ENCODE assay signal across 9 cellular contexts in genomic region chr9:130039504-130040147, GRCh38. TPM values are rescaled to one million over a fixed set of nuclear protein-coding genes. Genes with fewer than 3 reads are reported as not detected.
DNase-seq lines count a peak whose midpoint lies in the region; ATAC-seq, FAIRE-seq and TF ChIP-seq lines count a peak whose summit lies in the region.
"Had no signal": no experiment of that assay in that cellular context is flagged by ENCODE, and none has a peak within 500 bp of the region (broad histone marks: within the 10 kb centered on the region; RNA-seq: fewer than 3 reads in every experiment).

No MANE protein-coding gene starts in this region.

- H3K4me3 ChIP-seq in mesenchymal stem cell (ENCODE audit: insufficient read depth in 1 of 2, low read depth in 1 of 2, low read length in 2 of 2): no peak overlapping the region
- no peak overlapping the region for H3K4me3 ChIP-seq in pancreas

- H3K9me3 Mint-ChIP-seq in CD4-positive, alpha-beta T cell: no peaks in the 10 kb centered on the region
- H3K9me3 Mint-ChIP-seq in T-cell: no peaks in the 10 kb centered on the region

- no peak for DNase-seq in CD4-positive, alpha-beta T cell
- DNase-seq in T-cell: peak in 1 of 34 experiments; percentile 6
- peak; percentile 24 for DNase-seq in left kidney (ENCODE audit: low read depth, low spot score)
- no peak for DNase-seq in NCI-H1417 treated with DMSO at 0.1 percent for 48 hours (lab: John Stamatoyannopoulos, UW)
- no peak for DNase-seq in mesenchymal stem cell
- no peak for DNase-seq in NCI-H524 treated with DMSO at 0.1 percent for 48 hours (lab: John Stamatoyannopoulos, UW)
- DNase-seq in pancreas: no peak

- no peak overlapping the region for H3K4me2 ChIP-seq in mesenchymal stem cell (ENCODE audit: low read length, poor library complexity, severe bottlenecking)

- peaks cover 13% of the 10 kb centered on the region for H3K79me1 ChIP-seq in mesenchymal stem cell (replicated peaks; ENCODE audit: low read length, poor library complexity, severe bottlenecking)

- H3K4me1 ChIP-seq in mesenchymal stem cell (ENCODE audit: control insufficient read depth, insufficient read depth, low read depth, low read length) (peaks cover 14% of the 10 kb centered on the region), pancreas (peaks cover 4 to 13% (median 9%) of the 10 kb centered on the region in 3 donors)
- H3K4me1 ChIP-seq: parathyroid adenoma had no signal

- no peak overlapping the region for H2BK15ac ChIP-seq in mesenchymal stem cell (ENCODE audit: low read depth, poor library complexity, severe bottlenecking)

- peaks cover 54% of the 10 kb centered on the region for H3K36me3 Mint-ChIP-seq in CD4-positive, alpha-beta T cell (ENCODE audit: low read depth)
- peaks cover 8% of the 10 kb centered on the region for H3K36me3 Mint-ChIP-seq in T-cell

- peak overlapping the region; percentile 99 for H3K27ac Mint-ChIP-seq in CD4-positive, alpha-beta T cell
- peak overlapping the region; percentile 92 to 97 for H3K27ac Mint-ChIP-seq in T-cell

- H3K36me3 ChIP-seq in mesenchymal stem cell (ENCODE audit: control insufficient read depth in 1 of 2, insufficient read depth in 2 of 2, low read depth in 1 of 2, low read length in 2 of 2): peaks cover 0 to 4% of the 10 kb centered on the region in 2 experiments
- no peaks in the 10 kb centered on the region for H3K36me3 ChIP-seq in pancreas

- intact Hi-C loops in CD4-positive, alpha-beta T cell (cut with DNase I, micrococcal nuclease): loop anchor here (2.0 to 5.0 kb wide), 6 partner anchors 29 to 202 kb away; partner anchors contain the start of genes C9orf78 (in 1 of the 2) and USP20 (in 1 of the 2)
- intact Hi-C loops in pancreas (cut with DNase I): no loop called here

- H3K18ac ChIP-seq in mesenchymal stem cell (ENCODE audit: low read depth in 1 of 2, low read length in 2 of 2): no peak overlapping the region

- H2BK12ac ChIP-seq in mesenchymal stem cell (ENCODE audit: low read length in 2 of 2): no peak overlapping the region

- H3K27ac ChIP-seq in CD4-positive, alpha-beta T cell (ENCODE audit: low read depth, low read length): peak overlapping the region; percentile 74
- H3K27ac ChIP-seq in mesenchymal stem cell (ENCODE audit: low read length, poor library complexity, severe bottlenecking) (no peak overlapping the region), pancreas (no peak overlapping the region)
- H3K27ac ChIP-seq: parathyroid adenoma had no signal

- ATAC-seq in CD4-positive, alpha-beta T cell (ENCODE audit: poor library complexity): peak; percentile 10
- ATAC-seq in GM21528 (IDR thresholded peaks at IDR 0.05; ENCODE audit: low FRiP score, unreplicated experiment) (peak; percentile 32), T-cell (replicated peaks in 1 of 4) (peak in 2 of 4 experiments; percentile 11 to 23), pancreas (no peak)

- no peak for FAIRE-seq in pancreas (lab: Jason Lieb, UNC)

- H3K4me1 Mint-ChIP-seq in CD4-positive, alpha-beta T cell (ENCODE audit: low read depth): peaks cover 85% of the 10 kb centered on the region
- H3K4me1 Mint-ChIP-seq in T-cell: peaks cover 68 to 86% (median 76%) of the 10 kb centered on the region in 3 donors

- no peak overlapping the region for H3K4ac ChIP-seq in mesenchymal stem cell (ENCODE audit: low read depth in 1 of 2, low read length in 2 of 2)

- no peaks in the 10 kb centered on the region for H3K27me3 Mint-ChIP-seq in CD4-positive, alpha-beta T cell
- no peaks in the 10 kb centered on the region for H3K27me3 Mint-ChIP-seq in T-cell

- WGBS in mesenchymal stem cell: over 99% methylated on average over 6 of the region's 6 CpGs
- WGBS in pancreas, 2 donors: 89 to 91% methylated on average over 6 of the region's 6 CpGs

- no peak overlapping the region for H3K9ac ChIP-seq in mesenchymal stem cell (ENCODE audit: low read length)
- H3K9ac ChIP-seq: parathyroid adenoma had no signal

- TF ChIP-seq CTCF in CD4-positive, alpha-beta T cell (IDR thresholded peaks at IDR 0.05): no peak
- TF ChIP-seq CTCF in pancreas (IDR thresholded peaks at IDR 0.05): no peak

- no peak overlapping the region for H2AK5ac ChIP-seq in mesenchymal stem cell (ENCODE audit: low read length, severe bottlenecking)

- no peak overlapping the region for H3K23ac ChIP-seq in mesenchymal stem cell (ENCODE audit: low read length in 2 of 2)

- peak overlapping the region; percentile 100 for H3K4me3 Mint-ChIP-seq in CD4-positive, alpha-beta T cell
- peak overlapping the region; percentile 98 to 100 (median 99) for H3K4me3 Mint-ChIP-seq in T-cell

- POLR2A ChIA-PET in CD4-positive, alpha-beta T cell (lab: Charles Lee): interaction anchor here (0.6 to 9.2 kb wide), 27 partner anchors 10 to 216 kb away, joined by 3 to 206 read pairs (median 4); partner anchors contain the start of genes C9orf78, GPR107, TOR1A and USP20
- POLR2A ChIA-PET in T-cell (lab: Charles Lee): interaction anchor here (0.5 to 1.9 kb wide), 19 partner anchors 8 to 175 kb away, joined by 3 to 10 read pairs (median 4); no protein-coding TSS in a partner anchor

- no peak overlapping the region for H2BK120ac ChIP-seq in mesenchymal stem cell (ENCODE audit: low read depth, low read length)

- no peaks in the 10 kb centered on the region for H3K9me3 ChIP-seq in CD4-positive, alpha-beta T cell (ENCODE audit: control insufficient read depth, low read length)
- H3K9me3 ChIP-seq in mesenchymal stem cell (ENCODE audit: control insufficient read depth, low read length) (no peaks in the 10 kb centered on the region), pancreas (no peaks in the 10 kb centered on the region)

- H4K8ac ChIP-seq in mesenchymal stem cell (ENCODE audit: low read length): no peak overlapping the region

- H3K27me3 ChIP-seq in CD4-positive, alpha-beta T cell (ENCODE audit: control insufficient read depth, insufficient read depth, low read length): no peaks in the 10 kb centered on the region
- H3K27me3 ChIP-seq in mesenchymal stem cell (ENCODE audit: control insufficient read depth in 1 of 2, insufficient read depth in 1 of 2, low read length in 2 of 2) (no peaks in the 10 kb centered on the region), pancreas (no peaks in the 10 kb centered on the region)

- no peak overlapping the region for H3K14ac ChIP-seq in mesenchymal stem cell (ENCODE audit: low read length in 2 of 2)

- no peak overlapping the region for H2BK5ac ChIP-seq in mesenchymal stem cell (ENCODE audit: low read depth, low read length, poor library complexity, severe bottlenecking)

- H2AFZ ChIP-seq in mesenchymal stem cell (ENCODE audit: low read depth, low read length): no peak overlapping the region
- H2AFZ ChIP-seq: parathyroid adenoma had no signal

- H4K91ac ChIP-seq in mesenchymal stem cell (ENCODE audit: low read length): no peak overlapping the region

- CTCF ChIA-PET in CD4-positive, alpha-beta T cell (lab: Charles Lee): interaction anchor here (0.9 to 2.6 kb wide), 8 partner anchors 16 to 153 kb away, joined by 3 to 10 read pairs (median 4); no protein-coding TSS in a partner anchor
- CTCF ChIA-PET in T-cell (lab: Charles Lee): interaction anchor here (0.6 to 2.4 kb wide), 18 partner anchors 9 to 1166 kb away, joined by 3 to 10 read pairs (median 4); partner anchors contain the start of gene GPR107 (in 1 of the 2)

RNA-seq across cellular contexts. Expression of gene FNBP1, which starts 3.4 kb away (rescaled TPM):
- total RNA-seq in CD4-positive, alpha-beta T cell: 100 to 1,000 TPM; 166 to 181 TPM
- total RNA-seq in T-cell (100 to 1,000 TPM; 166 to 211 (median 182) TPM), pancreas (10 to 100 TPM in 2 of 6 donors, 1 to 10 TPM in 4; 6.5 to 18.5 (median 7.8) TPM)
- polyA plus RNA-seq in mesenchymal stem cell (2013, experiment 1 of 2): 47.4 TPM
- polyA plus RNA-seq in mesenchymal stem cell (2013, experiment 2 of 2): 45.8 TPM
- polyA plus RNA-seq in pancreas: 1 to 10 TPM; 5.3 to 7.0 TPM

RNA-seq across cellular contexts. Expression of gene GPR107, which starts 14.1 kb away (rescaled TPM):
- total RNA-seq in CD4-positive, alpha-beta T cell: 10 to 100 TPM; 18.9 to 19.2 TPM
- total RNA-seq in T-cell (10 to 100 TPM; 21.3 to 29.1 (median 22.1) TPM), pancreas (10 to 100 TPM; 12.4 to 19.8 (median 17.2) TPM)
- 42.9 TPM for polyA plus RNA-seq in mesenchymal stem cell (2013, experiment 1 of 2)
- 42.6 TPM for polyA plus RNA-seq in mesenchymal stem cell (2013, experiment 2 of 2)
- 1 to 10 TPM; 5.1 to 8.7 TPM for polyA plus RNA-seq in pancreas

Comparison
In these comparisons a context has a peak if more than half of its experiments do, and no peak if none do; other contexts are left out.
1. ATAC-seq: peak in CD4-positive, alpha-beta T cell (single experiment) and GM21528 (single experiment); none in pancreas (0 of 4).
2. RNA of gene FNBP1, which starts 3.4 kb away (total RNA-seq): 166 to 211 TPM in T-cell and 166 to 181 TPM in CD4-positive, alpha-beta T cell; 6.5 to 18.5 TPM in pancreas; every median in the first group is over 4 times any median in the second.
3. intact Hi-C loops: an anchor here in CD4-positive, alpha-beta T cell (2.0 to 5.0 kb wide); none called in pancreas.